8 cellular contexts compared by ENCODE assay signal in the genomic region with DNA sequence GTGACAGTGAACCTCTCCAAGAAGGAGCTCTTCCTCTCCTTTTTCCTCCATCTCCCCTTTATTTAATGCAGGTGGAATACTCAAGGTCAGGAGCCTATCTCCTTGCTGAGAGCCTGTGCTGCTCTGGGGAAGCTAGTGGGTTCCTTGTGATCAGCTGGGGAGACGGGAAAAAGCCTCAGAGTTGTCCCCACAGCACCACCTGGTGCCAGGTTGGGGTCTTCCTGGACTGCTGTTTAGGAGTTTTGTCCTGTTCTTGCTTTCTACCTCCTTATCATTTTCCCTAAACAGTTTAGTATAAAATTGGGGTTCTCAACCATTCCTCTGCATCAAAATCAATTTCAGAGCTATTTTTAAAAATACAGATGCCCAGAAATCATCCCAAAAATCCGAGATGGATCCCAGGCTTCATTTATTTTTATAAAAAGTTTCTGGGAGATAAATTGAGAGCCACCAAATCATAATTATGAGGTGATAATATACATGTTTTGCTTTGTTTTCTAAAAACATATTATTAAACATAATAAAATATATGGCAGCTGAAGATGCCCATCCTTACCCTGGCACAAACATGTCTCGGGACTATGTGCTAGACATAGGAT. TPM values are rescaled to one million over a fixed set of nuclear protein-coding genes. Genes with fewer than 3 reads are reported as not detected.
DNase-seq lines count a peak whose midpoint lies in the region; ATAC-seq and TF ChIP-seq lines count a peak whose summit lies in the region.

No MANE protein-coding gene starts in this region.

- dilution Hi-C loops in IMR-90 (cut with HindIII; ENCODE audit: low sequenced_read_pairs, unreplicated experiment), result no loop called here

- no peak overlapping the region for H3K14ac ChIP-seq in IMR-90 (replicated peaks; ENCODE audit: low read depth, low read length)

- BruUV-seq in IMR-90 (replicated peaks; lab: Mats Ljungman, UMichigan), result no TSS peak

- no peaks in the 10 kb centered on the region for H4K20me1 ChIP-seq in IMR-90 (ENCODE audit: insufficient read depth, low read length)

- no peaks in the 10 kb centered on the region for H3K36me3 Mint-ChIP-seq in natural killer cell

- no peak overlapping the region for H3K18ac ChIP-seq in IMR-90 (ENCODE audit: low read depth, low read length)

- peak; percentile 36; the same call in 1 of the 2 replicates for TF ChIP-seq RAD21 in IMR-90 (IDR thresholded peaks at IDR 0.05; ENCODE audit: low read length)

- no peak overlapping the region for H3K27ac Mint-ChIP-seq in natural killer cell

- H2BK20ac ChIP-seq in IMR-90 (ENCODE audit: low read depth, low read length), result no peak overlapping the region

- no peak for TF ChIP-seq EP300 in esophagus muscularis mucosa (IDR thresholded peaks at IDR 0.05)

- H3K4me2 ChIP-seq in IMR-90 (ENCODE audit: low read depth, low read length), result no peak overlapping the region

- H3K4me1 ChIP-seq in IMR-90 (ENCODE audit: control insufficient read depth, insufficient read depth, low read length) (no peaks in the 10 kb centered on the region), esophagus muscularis mucosa (peaks cover 0 to 3% (median 0%) of the 10 kb centered on the region in 4 donors)

- peak; percentile 63; the same call in 1 of the 2 replicates for ATAC-seq in IMR-90 (ENCODE audit: low read depth)
- ATAC-seq in omental fat pad (ENCODE audit: low FRiP score), result peak; percentile 80
- no peak for ATAC-seq in natural killer cell

- TF ChIP-seq CTCF in GM10266 (IDR thresholded peaks at IDR 0.05; ENCODE audit: control insufficient read depth, insufficient read depth, low read depth, missing control alignments), result peak; percentile 49
- peak; percentile 37 for TF ChIP-seq CTCF in IMR-90 (conservative IDR thresholded peaks at IDR 0.05; ENCODE audit: low read depth, low read length)
- peak; percentile 74 for TF ChIP-seq CTCF in RWPE1 (conservative IDR thresholded peaks at IDR 0.05; ENCODE audit: low read depth)
- TF ChIP-seq CTCF in esophagus muscularis mucosa (IDR thresholded peaks at IDR 0.05), result peak; percentile 57 to 68 (median 63)
- TF ChIP-seq CTCF in omental fat pad (IDR thresholded peaks at IDR 0.05), result peak in 1 of 3 donors; percentile 31
- no peak for TF ChIP-seq CTCF in natural killer cell (IDR thresholded peaks at IDR 0.05)

- H2AK5ac ChIP-seq in IMR-90 (ENCODE audit: low read depth, low read length), result no peak overlapping the region

- H2BK120ac ChIP-seq in IMR-90 (ENCODE audit: low read depth, low read length), result peak overlapping the region; percentile 1; the same call in 1 of the 2 replicates

- H4K8ac ChIP-seq in IMR-90 (ENCODE audit: low read depth in 2 of 2, low read length in 2 of 2), result no peak overlapping the region

- H3K4me3 ChIP-seq in IMR-90 (ENCODE audit: insufficient read depth, low read depth, low read length), result no peak overlapping the region
- no peak overlapping the region for H3K4me3 ChIP-seq in esophagus muscularis mucosa

- WGBS in IMR-90 (ENCODE audit: extremely low coverage in 2 of 2, insufficient read length in 1 of 2), 2 experiments, result no CpG with 5 or more reads among the region's 3 CpGs
- WGBS in esophagus muscularis mucosa, result 45% methylated on average over 3 of the region's 3 CpGs

- H3K27ac ChIP-seq in IMR-90 (ENCODE audit: insufficient read depth, low read length), result no peak overlapping the region
- H3K27ac ChIP-seq in RWPE1, result no peak overlapping the region
- H3K27ac ChIP-seq in esophagus muscularis mucosa (replicated peaks in 1 of 4), result no peak overlapping the region

- no peak overlapping the region for H2BK15ac ChIP-seq in IMR-90 (ENCODE audit: low read depth, low read length)

- no peak overlapping the region for H2AK9ac ChIP-seq in IMR-90 (replicated peaks; ENCODE audit: low read depth, low read length, poor library complexity)

- H3K9me3 ChIP-seq in IMR-90 (ENCODE audit: control insufficient read depth, insufficient read depth, low read length) (no peaks in the 10 kb centered on the region), esophagus muscularis mucosa (no peaks in the 10 kb centered on the region)

- no peak overlapping the region for H4K5ac ChIP-seq in IMR-90 (ENCODE audit: low read depth, low read length)

- H3K27me3 Mint-ChIP-seq in natural killer cell (ENCODE audit: low read depth in 2 of 2), result no peaks in the 10 kb centered on the region

- no peak overlapping the region for H3K56ac ChIP-seq in IMR-90 (ENCODE audit: extremely low read depth, insufficient read depth, low read length)

- H3K27me3 ChIP-seq in IMR-90 (ENCODE audit: control insufficient read depth, insufficient read depth, low read length) (no peaks in the 10 kb centered on the region), esophagus muscularis mucosa (no peaks in the 10 kb centered on the region)

- H3K36me3 ChIP-seq in IMR-90 (ENCODE audit: control insufficient read depth, insufficient read depth, low read length) (no peaks in the 10 kb centered on the region), esophagus muscularis mucosa (no peaks in the 10 kb centered on the region)

- POLR2A ChIA-PET in IMR-90 (lab: Charles Lee; ENCODE audit: unreplicated experiment) (no interaction called here), RWPE1 (lab: Yijun Ruan, JAX; ENCODE audit: low non-redundant PET) (no interaction called here)

- intact Hi-C loops in IMR-90 (cut with micrococcal nuclease) (loop anchor here (2.0 to 10.0 kb wide), 3 partner anchors 134 to 418 kb away; no protein-coding TSS in a partner anchor), esophagus muscularis mucosa (cut with DNase I) (loop anchor here (5.0 to 10.0 kb wide), 2 partner anchors 178 to 421 kb away; no protein-coding TSS in a partner anchor), natural killer cell (cut with micrococcal nuclease) (no loop called here)

- in situ Hi-C loops in IMR-90 (cut with MboI; ENCODE audit: low sequenced_read_pairs), result loop anchor here (25.0 kb wide), 2 partner anchors 411 to 414 kb away; partner anchors contain the start of gene TMEM196

- no peaks in the 10 kb centered on the region for H3K9me3 Mint-ChIP-seq in natural killer cell

- H2BK5ac ChIP-seq in IMR-90 (ENCODE audit: low read depth, low read length, poor library complexity, severe bottlenecking), result no peak overlapping the region

- CTCF ChIA-PET in IMR-90 (lab: Yijun Ruan, JAX), result no interaction called here
- CTCF ChIA-PET in RWPE1 (lab: Yijun Ruan, JAX), result interaction anchor here (0.5 to 2.2 kb wide), 19 partner anchors 12 to 1811 kb away, joined by 3 to 9 read pairs (median 3); no protein-coding TSS in a partner anchor

- H3K9me1 ChIP-seq in IMR-90 (ENCODE audit: insufficient read depth, low read length), result no peaks in the 10 kb centered on the region

- H3K4ac ChIP-seq in IMR-90 (ENCODE audit: low read depth, low read length), result no peak overlapping the region

- DNase-seq in AG08396 (ENCODE audit: low spot score), result peak; percentile 12
- DNase-seq in GM10266 (ENCODE audit: extremely low spot score), result peak; percentile 25
- peak; percentile 40 for DNase-seq in IMR-90
- DNase-seq in RWPE1 (ENCODE audit: low spot score), result peak; percentile 66
- DNase-seq in esophagus muscularis mucosa (ENCODE audit: extremely low spot score), result no peak
- peak; percentile 41 for DNase-seq in omental fat pad (ENCODE audit: low spot score)
- no peak for DNase-seq in GM19240 (ENCODE audit: insufficient read length, low spot score)
- no peak for DNase-seq in natural killer cell

- no peak overlapping the region for H4K91ac ChIP-seq in IMR-90 (ENCODE audit: insufficient read depth, low read depth, low read length)

- no peaks in the 10 kb centered on the region for H3K79me1 ChIP-seq in IMR-90 (ENCODE audit: low read depth in 1 of 2, low read length in 2 of 2)

- H3K4me3 Mint-ChIP-seq in natural killer cell, result no peak overlapping the region

- TF ChIP-seq POLR2A in IMR-90 (IDR thresholded peaks at IDR 0.05; ENCODE audit: low read depth, low read length), result no peak
- TF ChIP-seq POLR2A in esophagus muscularis mucosa (IDR thresholded peaks at IDR 0.05; ENCODE audit: low read depth), result no peak

- H3K23ac ChIP-seq in IMR-90 (ENCODE audit: low read depth, low read length), result no peak overlapping the region

- H3K9ac ChIP-seq in IMR-90 (ENCODE audit: low read depth, low read length), result no peak overlapping the region

- no peak overlapping the region for H2AFZ ChIP-seq in IMR-90 (replicated peaks; ENCODE audit: low read length, poor library complexity)

- no peaks in the 10 kb centered on the region for H3K4me1 Mint-ChIP-seq in natural killer cell

TF ChIP-seq in IMR-90, 13 proteins besides CTCF, POLR2A, EP300 and RAD21:
- TF ChIP-seq RFX5 (IDR thresholded peaks at IDR 0.05; ENCODE audit: low read depth, low read length) (no peak), USF2 (IDR thresholded peaks at IDR 0.05; ENCODE audit: low read depth, low read length) (no peak), SMC3 (IDR thresholded peaks at IDR 0.05; ENCODE audit: low read depth, low read length) (peak; percentile 19; the same call in 1 of the 2 replicates), FOS (IDR thresholded peaks at IDR 0.05; ENCODE audit: low read depth, low read length) (no peak)
TF ChIP-seq in IMR-90: peak in this region for 1.

RNA-seq across cellular contexts. Expression of gene MACC1, which starts 44.3 kb away (rescaled TPM):
- total RNA-seq in IMR-90 (2012; rRNA removed), result under 0.01 TPM in 2 replicates
- not detected in 2 replicates for polyA plus RNA-seq in IMR-90 (2012; rRNA removed)
- polyA plus RNA-seq in IMR-90 (2012; cell fraction: cytosol; rRNA removed), result not detected in 2 replicates
- 0.01 TPM in 1 of 2 replicates, not detected in the other for polyA plus RNA-seq in IMR-90 (2012; cell fraction: nucleus; rRNA removed; ENCODE audit: low replicate concordance)
- total RNA-seq in esophagus muscularis mucosa, result under 1 TPM; under 0.01 to 0.17 (median 0.15) TPM
- 1 to 10 TPM in 3 of 4 donors, under 1 TPM in 1; 0.46 to 5.8 (median 3.2) TPM for total RNA-seq in omental fat pad
- total RNA-seq in natural killer cell, result under 1 TPM; 0.09 to 0.45 (median 0.26) TPM

Comparison
In these comparisons a context has a peak if more than half of its experiments do, and no peak if none do; other contexts are left out.
1. DNase-seq: peak in AG08396 (single experiment), GM10266 (single experiment), IMR-90 (single experiment), RWPE1 (single experiment) and omental fat pad (single experiment); none in esophagus muscularis mucosa (single experiment), GM19240 (single experiment) and natural killer cell (single experiment).
2. ATAC-seq: peak in IMR-90 (single experiment) and omental fat pad (single experiment); none in natural killer cell (0 of 3).